In genomic region chr1:85612704-85613361, GRCh38 we compare ENCODE assay signal across 8 cellular contexts. TPM values are rescaled to one million over a fixed set of nuclear protein-coding genes. Genes with fewer than 3 reads are reported as not detected.
DNase-seq lines count a peak whose midpoint lies in the region; ATAC-seq and TF ChIP-seq lines count a peak whose summit lies in the region.

No MANE protein-coding gene starts in this region.

- peaks cover 0 to 11% (median 9%) of the 10 kb centered on the region in 3 donors for H3K4me1 ChIP-seq in gastroesophageal sphincter
- peaks cover 6 to 33% (median 15%) of the 10 kb centered on the region in 4 donors for H3K4me1 ChIP-seq in stomach
- no peaks in the 10 kb centered on the region for H3K4me1 ChIP-seq in naive thymus-derived CD4-positive, alpha-beta T cell (ENCODE audit: control insufficient read depth in 2 of 2, insufficient read depth in 2 of 2, low read length in 2 of 2)

- H3K4me3 ChIP-seq in gastroesophageal sphincter (no peak overlapping the region), stomach (no peak overlapping the region)
- H3K4me3 ChIP-seq in naive thymus-derived CD4-positive, alpha-beta T cell (ENCODE audit: low read length) = no peak overlapping the region

- H3K27me3 ChIP-seq in gastroesophageal sphincter (peaks cover 5% of the 10 kb centered on the region), stomach (peaks cover 0 to 6% (median 0%) of the 10 kb centered on the region in 3 donors)
- H3K27me3 ChIP-seq in naive thymus-derived CD4-positive, alpha-beta T cell (ENCODE audit: control insufficient read depth in 2 of 2, insufficient read depth in 2 of 2, low read length in 2 of 2) = no peaks in the 10 kb centered on the region

- peaks cover 0 to 6% (median 1%) of the 10 kb centered on the region in 11 donors for H3K9me3 Mint-ChIP-seq in naive thymus-derived CD4-positive, alpha-beta T cell

- no peaks in the 10 kb centered on the region for H3K4me1 Mint-ChIP-seq in naive thymus-derived CD4-positive, alpha-beta T cell

- TF ChIP-seq CTCF in gastroesophageal sphincter (IDR thresholded peaks at IDR 0.05) = peak in 1 of 4 experiments; percentile 11
- peak in 2 of 7 experiments; percentile 15 to 28 for TF ChIP-seq CTCF in stomach (IDR thresholded peaks at IDR 0.05)

- POLR2A ChIA-PET in naive thymus-derived CD4-positive, alpha-beta T cell (lab: Charles Lee) = no interaction called here

- no peak overlapping the region for H3K27ac Mint-ChIP-seq in naive thymus-derived CD4-positive, alpha-beta T cell

- peaks cover 0 to 16% (median 14%) of the 10 kb centered on the region in 5 donors for H3K36me3 Mint-ChIP-seq in naive thymus-derived CD4-positive, alpha-beta T cell

- no peak overlapping the region for H3K4me3 Mint-ChIP-seq in naive thymus-derived CD4-positive, alpha-beta T cell

- no peaks in the 10 kb centered on the region for H3K9me3 ChIP-seq in gastroesophageal sphincter
- no peaks in the 10 kb centered on the region for H3K9me3 ChIP-seq in stomach
- no peaks in the 10 kb centered on the region for H3K9me3 ChIP-seq in naive thymus-derived CD4-positive, alpha-beta T cell (ENCODE audit: control insufficient read depth in 2 of 3, low read length in 3 of 3)

- no peaks in the 10 kb centered on the region for H3K27me3 Mint-ChIP-seq in naive thymus-derived CD4-positive, alpha-beta T cell

- intact Hi-C loops in stomach (cut with DNase I; ENCODE audit: low total_unique reads) = no loop called here
- intact Hi-C loops in naive thymus-derived CD4-positive, alpha-beta T cell (cut with micrococcal nuclease) = no loop called here

- H3K36me3 ChIP-seq in gastroesophageal sphincter = no peaks in the 10 kb centered on the region
- H3K36me3 ChIP-seq in stomach = no peaks in the 10 kb centered on the region
- H3K36me3 ChIP-seq in naive thymus-derived CD4-positive, alpha-beta T cell (ENCODE audit: control insufficient read depth in 2 of 3, insufficient read depth in 3 of 3, low read length in 3 of 3) = no peaks in the 10 kb centered on the region

- no peak for TF ChIP-seq EP300 in gastroesophageal sphincter (IDR thresholded peaks at IDR 0.05)
- no peak for TF ChIP-seq EP300 in stomach (IDR thresholded peaks at IDR 0.05)

- H3K27ac ChIP-seq in gastroesophageal sphincter (peak overlapping the region in 3 of 4 donors; percentile 5 to 62 (median 24)), stomach (peak overlapping the region in 3 of 5 donors; percentile 35 to 64 (median 39))
- no peak overlapping the region for H3K27ac ChIP-seq in naive thymus-derived CD4-positive, alpha-beta T cell (ENCODE audit: low read depth, low read length)

- peak; percentile 50 for ATAC-seq in GM21390 (IDR thresholded peaks at IDR 0.05; ENCODE audit: unreplicated experiment)
- no peak for ATAC-seq in gastroesophageal sphincter
- ATAC-seq in activated CD4-positive, CD25-positive, alpha-beta regulatory T cell treated with anti-CD3 and anti-CD28 coated beads, Interleukin-2, amount 50 U/mL, for 24 hours = no peak
- ATAC-seq in naive thymus-derived CD4-positive, alpha-beta T cell = no peak

- TF ChIP-seq POLR2A in gastroesophageal sphincter (IDR thresholded peaks at IDR 0.05) = no peak
- no peak for TF ChIP-seq POLR2A in stomach (IDR thresholded peaks at IDR 0.05)

- DNase-seq in RKO (ENCODE audit: low spot score) (peak; percentile 24), stomach (no peak), NCI-H2107 treated with DMSO at 0.1 percent for 48 hours (lab: John Stamatoyannopoulos, UW; ENCODE audit: unreplicated experiment) (no peak)
- no peak for DNase-seq in naive thymus-derived CD4-positive, alpha-beta T cell
- DNase-seq in stimulated activated naive CD4-positive, alpha-beta T cell treated with Interleukin-2 at 50 U/mL for 16 hours (lab: John Stamatoyannopoulos, UW) = no peak

- CTCF ChIA-PET in naive thymus-derived CD4-positive, alpha-beta T cell (lab: Charles Lee) = no interaction called here

- WGBS in gastroesophageal sphincter (ENCODE audit: low coverage in 1 of 2), 2 donors = 34 to 48% methylated on average over 5 to 6 of the region's 6 CpGs
- whole genome bisulfite sequencing in stomach, 5 donors = 33 to 47% (median 39%) methylated on average over 6 of the region's 6 CpGs

RNA-seq across cellular contexts. Expression of gene CCN1, which starts 32.3 kb away (rescaled TPM):
- total RNA-seq in gastroesophageal sphincter (100 to 1,000 TPM in 1 of 4 donors, 10 to 100 TPM in 3; 41.2 to 121 (median 62.9) TPM), stomach (100 to 1,000 TPM in 1 of 5 donors, 10 to 100 TPM in 4; 17.0 to 123 (median 70.1) TPM)
- 10 to 100 TPM; 15.9 to 30.4 (median 22.7) TPM for polyA plus RNA-seq in stomach
- total RNA-seq in naive thymus-derived CD4-positive, alpha-beta T cell = not detected
- polyA plus RNA-seq in naive thymus-derived CD4-positive, alpha-beta T cell = not detected

Comparison
In these comparisons a context has a peak if more than half of its experiments do, and no peak if none do; other contexts are left out.
1. RNA of gene CCN1, which starts 32.3 kb away (total RNA-seq): 41.2 to 121 TPM in gastroesophageal sphincter and 17.0 to 123 TPM in stomach; not detected in naive thymus-derived CD4-positive, alpha-beta T cell; every median in the first group is over 10 times any median in the second.